In genomic region chr2:116585654-116586053, GRCh38 we compare ENCODE assay signal across 28 cellular contexts.
DNase-seq lines count a peak whose midpoint lies in the region; ATAC-seq, FAIRE-seq and TF ChIP-seq lines count a peak whose summit lies in the region.
"Had no signal": no experiment of that assay in that cellular context is flagged by ENCODE, and none has a peak within 500 bp of the region (broad histone marks: within the 10 kb centered on the region; RNA-seq: fewer than 3 reads in every experiment).

No MANE protein-coding gene starts in this region.

- no peaks in the 10 kb centered on the region for H3K36me3 ChIP-seq in small intestine (ENCODE audit: control insufficient read depth in 2 of 2, insufficient read depth in 2 of 2, low read length in 2 of 2)
- H3K36me3 ChIP-seq in heart right ventricle, result no peaks in the 10 kb centered on the region
- H3K36me3 ChIP-seq: Peyer's patch, uterus, WERI-Rb-1 had no signal

- H3K4me3 ChIP-seq in small intestine (ENCODE audit: low read depth in 1 of 2, low read length in 2 of 2), result no peak overlapping the region
- H3K4me3 ChIP-seq in heart right ventricle, result no peak overlapping the region
- H3K4me3 ChIP-seq: GM23248, Peyer's patch, uterus had no signal

- no peak for ATAC-seq in heart right ventricle
- no peak for ATAC-seq in GM18520 (IDR thresholded peaks at IDR 0.05; ENCODE audit: unreplicated experiment)
- ATAC-seq: activated T-cell treated with anti-CD3 and anti-CD28 coated beads, Interleukin-2, amount 50 U/mL, for 72 hours had no signal

- H3K27ac ChIP-seq in layer of hippocampus (ENCODE audit: low read depth, low read length) (peak overlapping the region; percentile 49), small intestine (ENCODE audit: low read depth in 1 of 2, low read length in 1 of 2) (no peak overlapping the region), heart right ventricle (no peak overlapping the region)
- H3K27ac ChIP-seq: GM23248, KMS-11, Peyer's patch, uterus, WERI-Rb-1 had no signal

- intact Hi-C loops in heart right ventricle (cut with DNase I), result no loop called here

- no peaks in the 10 kb centered on the region for H3K4me1 ChIP-seq in small intestine (ENCODE audit: control insufficient read depth in 2 of 2, insufficient read depth in 1 of 2, low read depth in 1 of 2, low read length in 1 of 2)
- no peaks in the 10 kb centered on the region for H3K4me1 ChIP-seq in heart right ventricle
- H3K4me1 ChIP-seq: Peyer's patch, uterus had no signal

- no peaks in the 10 kb centered on the region for H3K27me3 ChIP-seq in layer of hippocampus (ENCODE audit: control insufficient read depth, insufficient read depth, low read length)
- no peaks in the 10 kb centered on the region for H3K27me3 ChIP-seq in small intestine (ENCODE audit: control insufficient read depth in 2 of 2, insufficient read depth in 2 of 2, low read length in 2 of 2)
- no peaks in the 10 kb centered on the region for H3K27me3 ChIP-seq in heart right ventricle
- H3K27me3 ChIP-seq: Peyer's patch, uterus had no signal

- H3K9me3 ChIP-seq in small intestine (ENCODE audit: control insufficient read depth, low read depth), result no peaks in the 10 kb centered on the region
- peaks cover 0 to 45% (median 0%) of the 10 kb centered on the region in 11 donors for H3K9me3 ChIP-seq in heart right ventricle
- H3K9me3 ChIP-seq: Peyer's patch, uterus had no signal

- no peak for TF ChIP-seq CTCF in heart right ventricle (IDR thresholded peaks at IDR 0.05)

- 30 to 47% (median 33%) methylated on average over 1 of the region's 1 CpG for WGBS in small intestine, 3 donors
- WGBS in heart right ventricle, 2 donors, result 33 to 54% methylated on average over 1 of the region's 1 CpG

- no peak for FAIRE-seq in small intestine (lab: Jason Lieb, UNC)

- peak; percentile 47 for DNase-seq in NCI-H510A treated with DMSO at 0.1 percent for 48 hours (lab: John Stamatoyannopoulos, UW)
- no peak for DNase-seq in NCI-H510A (lab: John Stamatoyannopoulos, UW)
- DNase-seq in NCI-H748 treated with DMSO at 0.1 percent for 48 hours (lab: John Stamatoyannopoulos, UW), result peak; percentile 90
- DNase-seq in small intestine, result no peak
- DNase-seq in heart right ventricle, result no peak
- DNase-seq in activated CD8-positive, alpha-beta memory T cell treated with anti-CD3 and anti-CD28 coated beads, Interleukin-2, amount 50 U/mL, for 48 hours, result no peak
- DNase-seq: 8988T; activated CD4-positive, alpha-beta T cell treated with anti-CD3 and anti-CD28 coated beads, Interleukin-2, amount 10 ng/mL, durations not matched to agents 7 days and 5 days; activated naive CD4-positive, alpha-beta T cell treated with Interleukin-2 at 50 U/mL for 16 hours; activated T-cell treated with anti-CD3 and anti-CD28 coated beads, Interleukin-2, amount 50 U/mL, for 72 hours; CD4-positive, alpha-beta T cell; effector CD8-positive, alpha-beta T cell; erythroblast; GM23248; HFFc6; kidney glomerular epithelial cell; NCI-H2029; NCI-H446 treated with DMSO at 0.1 percent for 48 hours; Peyer's patch; SIG-M5; stimulated activated naive CD4-positive, alpha-beta T cell treated with Interleukin-2 at 50 U/mL for 16 hours; SW 1271; T-helper 9 cell; uterus; WERI-Rb-1 had no signal

Comparison
In these comparisons a context has a peak if more than half of its experiments do, and no peak if none do; other contexts are left out.
1. DNase-seq: peak in NCI-H510A treated with DMSO at 0.1 percent for 48 hours (single experiment) and NCI-H748 treated with DMSO at 0.1 percent for 48 hours (single experiment); none in NCI-H510A (single experiment), small intestine (single experiment), heart right ventricle (0 of 2) and activated CD8-positive, alpha-beta memory T cell treated with anti-CD3 and anti-CD28 coated beads, Interleukin-2, amount 50 U/mL, for 48 hours (single experiment).